In genomic region chr6:127289934-127290333, GRCh38 we compare ENCODE assay signal across 17 cellular contexts. TPM values are rescaled to one million over a fixed set of nuclear protein-coding genes. Genes with fewer than 3 reads are reported as not detected.
A peak's percentile ranks its signal among the peaks of the same experiment; 100 is the strongest.
DNase-seq lines count a peak whose midpoint lies in the region; ATAC-seq and TF ChIP-seq lines count a peak whose summit lies in the region.
"Had no signal": no experiment of that assay in that cellular context is flagged by ENCODE, and none has a peak within 500 bp of the region (broad histone marks: within the 10 kb centered on the region; RNA-seq: fewer than 3 reads in every experiment).

No MANE protein-coding gene starts in this region.

- POLR2A ChIA-PET in T-cell (lab: Charles Lee) = interaction anchor here in 1 of 2 donors (0.6 to 0.9 kb wide), 2 partner anchors 12 to 23 kb away, joined by 3 to 4 read pairs; partner anchors contain the start of gene RNF146

- ATAC-seq in T-cell (replicated peaks in 1 of 4) = no peak
- no peak for ATAC-seq in naive B cell (ENCODE audit: low read depth in 2 of 2)
- ATAC-seq in GM19455 (IDR thresholded peaks at IDR 0.05; ENCODE audit: unreplicated experiment) = no peak
- ATAC-seq in GM18498 (IDR thresholded peaks at IDR 0.05; ENCODE audit: unreplicated experiment) = no peak
- ATAC-seq: gastroesophageal sphincter had no signal

- no peaks in the 10 kb centered on the region for H3K9me3 Mint-ChIP-seq in activated naive CD4-positive, alpha-beta T cell treated with anti-CD3 and anti-CD28 coated beads, Interleukin-2, amount 50 U/mL, for 24 hours
- H3K9me3 Mint-ChIP-seq in T-cell (no peaks in the 10 kb centered on the region), naive B cell (no peaks in the 10 kb centered on the region)

- no peak for TF ChIP-seq POLR2A in erythroblast (IDR thresholded peaks at IDR 0.05; ENCODE audit: low read length)

- CTCF ChIA-PET in T-cell (lab: Charles Lee) = interaction anchor here (0.6 to 1.7 kb wide), 7 partner anchors 10 to 1522 kb away, joined by 3 to 9 read pairs (median 4); partner anchors contain the start of gene RNF146 (in 1 of the 2)

- H3K4me3 Mint-ChIP-seq in activated naive CD4-positive, alpha-beta T cell treated with anti-CD3 and anti-CD28 coated beads, Interleukin-2, amount 50 U/mL, for 24 hours = no peak overlapping the region
- H3K4me3 Mint-ChIP-seq in T-cell (no peak overlapping the region), naive B cell (no peak overlapping the region)

- no peaks in the 10 kb centered on the region for H3K27me3 Mint-ChIP-seq in activated naive CD4-positive, alpha-beta T cell treated with anti-CD3 and anti-CD28 coated beads, Interleukin-2, amount 50 U/mL, for 24 hours
- H3K27me3 Mint-ChIP-seq in T-cell = no peaks in the 10 kb centered on the region
- H3K27me3 Mint-ChIP-seq in naive B cell = no peaks in the 10 kb centered on the region

- peak overlapping the region; percentile 80 for H3K27ac Mint-ChIP-seq in activated naive CD4-positive, alpha-beta T cell treated with anti-CD3 and anti-CD28 coated beads, Interleukin-2, amount 50 U/mL, for 24 hours
- H3K27ac Mint-ChIP-seq in T-cell (peak overlapping the region; percentile 24 to 73), naive B cell (peak overlapping the region in 4 of 6 donors; percentile 59 to 84 (median 66))

- no peak for DNase-seq in activated naive CD4-positive, alpha-beta T cell treated with Interleukin-2 at 50 U/mL for 16 hours
- DNase-seq in T-cell = no peak
- no peak for DNase-seq in naive B cell
- no peak for DNase-seq in erythroblast (lab: John Stamatoyannopoulos, UW)
- DNase-seq in RKO (ENCODE audit: low spot score) = no peak
- DNase-seq: activated gamma-delta T cell treated with Interleukin-2 at 50 U/mL for 16 hours, Caco-2, GF-D8, Karpas-422, NCI-H187, NCI-H82, RPMI8226, substantia nigra had no signal

- peaks cover 61% of the 10 kb centered on the region for H3K4me1 Mint-ChIP-seq in activated naive CD4-positive, alpha-beta T cell treated with anti-CD3 and anti-CD28 coated beads, Interleukin-2, amount 50 U/mL, for 24 hours
- H3K4me1 Mint-ChIP-seq in T-cell (peaks cover 37 to 55% (median 38%) of the 10 kb centered on the region in 3 donors), naive B cell (peaks cover 19 to 44% (median 32%) of the 10 kb centered on the region in 3 donors)

- peaks cover 27% of the 10 kb centered on the region for H3K36me3 Mint-ChIP-seq in activated naive CD4-positive, alpha-beta T cell treated with anti-CD3 and anti-CD28 coated beads, Interleukin-2, amount 50 U/mL, for 24 hours
- H3K36me3 Mint-ChIP-seq in T-cell (peaks cover 46% of the 10 kb centered on the region), naive B cell (peaks cover 20 to 22% of the 10 kb centered on the region in 2 donors)

RNA-seq across cellular contexts. Expression of gene RNF146, which starts 23.3 kb away (rescaled TPM):
- total RNA-seq in T-cell = 10 to 100 TPM; 15.6 to 32.2 (median 31.3) TPM
- polyA plus RNA-seq in naive B cell (ENCODE audit: low read depth in 6 of 6) = 10 to 100 TPM; 19.0 to 27.6 (median 21.6) TPM

RNA-seq across cellular contexts. Expression of gene ECHDC1, which starts 53.5 kb away (rescaled TPM):
- total RNA-seq in T-cell = 10 to 100 TPM; 21.2 to 39.2 (median 34.1) TPM
- polyA plus RNA-seq in naive B cell (ENCODE audit: low read depth in 6 of 6) = 100 to 1,000 TPM in 4 of 6 donors, 10 to 100 TPM in 2; 97.9 to 122 (median 102) TPM
